In the genomic region with DNA sequence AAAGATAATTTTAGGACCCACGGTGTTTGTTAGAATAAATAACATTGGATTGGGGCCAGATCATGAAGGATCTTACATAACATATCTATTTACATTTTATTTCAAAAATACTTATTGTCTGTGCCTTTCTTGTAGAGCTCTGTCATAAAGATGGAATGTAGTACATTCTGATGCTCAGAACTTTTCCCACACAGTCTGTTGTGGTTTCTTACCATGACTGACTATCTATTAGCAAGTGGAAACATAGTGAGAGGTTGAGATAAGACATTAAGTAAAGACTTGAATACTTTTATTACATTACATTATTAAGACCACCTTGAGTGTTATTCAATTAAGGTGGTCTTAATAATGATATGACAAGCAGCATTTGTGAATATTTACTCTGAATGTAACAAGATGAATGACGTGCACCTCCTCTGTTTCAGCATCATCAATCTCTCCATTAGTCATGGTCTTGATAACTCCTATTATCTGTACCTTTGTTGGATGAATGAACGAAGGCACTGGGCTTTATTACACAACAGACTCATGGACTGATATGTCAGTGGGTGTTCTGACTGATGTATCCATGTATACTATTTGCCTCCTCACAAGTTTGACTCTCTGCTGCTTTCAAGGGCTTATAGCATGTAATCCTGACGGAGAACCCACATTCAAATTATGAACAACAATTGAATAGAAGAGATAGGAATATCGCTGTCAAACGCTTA, we compare ENCODE assay signal across 14 cellular contexts.
"Had no signal": no experiment of that assay in that cellular context is flagged by ENCODE, and none has a peak within 500 bp of the region (broad histone marks: within the 10 kb centered on the region; RNA-seq: fewer than 3 reads in every experiment).

No MANE protein-coding gene starts in this region.

- H3K4me3 ChIP-seq: psoas muscle, testis, upper lobe of right lung had no signal

- H3K27ac ChIP-seq: psoas muscle, testis, upper lobe of right lung had no signal

- H3K27me3 ChIP-seq: testis, upper lobe of right lung had no signal

- H3K9me3 ChIP-seq: psoas muscle, testis, upper lobe of right lung had no signal

- ATAC-seq: activated CD8-positive, alpha-beta memory T cell treated with anti-CD3 and anti-CD28 coated beads, Interleukin-2, amount 10 ng/mL, durations not matched to agents 7 days and 5 days; psoas muscle; upper lobe of right lung had no signal

- H3K4me1 ChIP-seq: psoas muscle, testis, upper lobe of right lung had no signal

- H3K36me3 ChIP-seq: upper lobe of right lung had no signal

- DNase-seq: activated CD4-positive, alpha-beta T cell treated with anti-CD3 and anti-CD28 coated beads, Interleukin-2, amount 50 U/mL, for 4 hours; activated CD8-positive, alpha-beta memory T cell treated with anti-CD3 and anti-CD28 coated beads, Interleukin-2, amount 10 ng/mL, durations not matched to agents 7 days and 5 days; activated effector memory CD4-positive, alpha-beta T cell treated with Interleukin-2 at 50 U/mL for 16 hours; activated T-cell treated with anti-CD3 and anti-CD28 coated beads, Interleukin-2, amount 50 U/mL, for 24 hours; amygdala; cortex of kidney; effector memory CD4-positive, alpha-beta T cell; immature natural killer cell; nephron progenitor cell; psoas muscle; stimulated activated CD4-positive, alpha-beta T cell treated with anti-CD3 and anti-CD28 coated beads, Interleukin-15, amount 100 ng/mL, for 24 hours; stimulated activated CD4-positive, alpha-beta T cell treated with anti-CD3 and anti-CD28 coated beads, Interleukin-4, amount 100 ng/mL, for 24 hours; testis; upper lobe of right lung had no signal
